In the genomic region with DNA sequence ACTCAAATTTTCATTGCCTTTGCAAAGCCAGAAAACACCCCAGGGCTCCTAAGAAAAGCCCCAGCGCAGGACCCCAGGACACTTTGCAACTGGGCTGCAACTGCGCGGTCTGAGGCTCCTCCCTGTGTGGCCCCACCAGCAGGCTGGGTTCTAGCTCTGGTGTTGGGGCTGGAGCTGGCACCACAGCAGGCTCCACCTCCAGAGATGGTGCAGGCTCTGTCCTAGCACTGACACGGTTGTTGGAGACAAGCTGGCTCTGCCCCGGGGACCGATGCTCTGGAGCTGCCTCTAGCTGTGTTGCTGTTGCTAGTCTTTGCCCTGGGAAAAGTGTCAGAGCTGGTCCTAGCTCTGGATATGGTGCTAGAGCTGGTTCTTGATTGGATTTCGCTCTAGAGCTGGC, we compare ENCODE assay signal across 9 cellular contexts. TPM values are rescaled to one million over a fixed set of nuclear protein-coding genes. Genes with fewer than 3 reads are reported as not detected.
DNase-seq lines count a peak whose midpoint lies in the region; ATAC-seq and TF ChIP-seq lines count a peak whose summit lies in the region.
"Had no signal": no experiment of that assay in that cellular context is flagged by ENCODE, and none has a peak within 500 bp of the region (broad histone marks: within the 10 kb centered on the region; RNA-seq: fewer than 3 reads in every experiment).

No MANE protein-coding gene starts in this region.

- peaks cover 33% of the 10 kb centered on the region for H3K4me1 Mint-ChIP-seq in osteocyte (ENCODE audit: unreplicated experiment)

- H3K9me2 ChIP-seq in OCI-LY1 (ENCODE audit: low read depth, low read length): no peaks in the 10 kb centered on the region

- H3K9ac ChIP-seq in DND-41 (ENCODE audit: low read depth, low read length): peak overlapping the region; percentile 56; the same call in 1 of the 2 replicates
- H3K9ac ChIP-seq in OCI-LY1 (ENCODE audit: low read length): peak overlapping the region; percentile 99; the same call in 1 of the 2 replicates

- no peak for DNase-seq in DND-41
- DNase-seq in effector memory CD4-positive, alpha-beta T cell: no peak
- no peak for DNase-seq in osteocyte (ENCODE audit: extremely low spot score, unreplicated experiment)
- DNase-seq in stimulated activated CD4-positive, alpha-beta T cell treated with anti-CD3 and anti-CD28 coated beads, Interleukin-1b, Interleukin-23, amount 100 ng/mL, for 48 hours: no peak
- no peak for DNase-seq in NCI-H2081 treated with DMSO at 0.1 percent for 48 hours (lab: John Stamatoyannopoulos, UW)
- DNase-seq in hypothalamus (lab: John Stamatoyannopoulos, UW): no peak
- no peak for DNase-seq in foreskin melanocyte

- H3K4me3 ChIP-seq in DND-41 (ENCODE audit: low read depth in 1 of 2, low read length in 2 of 2): peak overlapping the region in 1 of 2 experiments; percentile 63; a peak in 1 of 4 replicates
- H3K4me3 ChIP-seq in OCI-LY1 (ENCODE audit: low read depth, low read length, poor library complexity, severe bottlenecking): peak overlapping the region; percentile 100
- H3K4me3 ChIP-seq in effector memory CD4-positive, alpha-beta T cell (ENCODE audit: insufficient read depth, low read depth, low read length, poor library complexity, severe bottlenecking): peak overlapping the region; percentile 58

- H3K4me1 ChIP-seq in DND-41 (ENCODE audit: insufficient read depth, low read length): peaks cover 33% of the 10 kb centered on the region
- H3K4me1 ChIP-seq in OCI-LY1 (ENCODE audit: insufficient read depth, low read length, severe bottlenecking): peaks cover 27% of the 10 kb centered on the region
- H3K4me1 ChIP-seq in effector memory CD4-positive, alpha-beta T cell (ENCODE audit: control insufficient read depth, insufficient read depth, low read length, poor library complexity, severe bottlenecking): peaks cover 25% of the 10 kb centered on the region

- H3K9me3 ChIP-seq in DND-41 (ENCODE audit: insufficient read depth, low read length, severe bottlenecking): no peaks in the 10 kb centered on the region
- no peaks in the 10 kb centered on the region for H3K9me3 ChIP-seq in OCI-LY1 (ENCODE audit: low read length)
- H3K9me3 ChIP-seq in effector memory CD4-positive, alpha-beta T cell (ENCODE audit: control insufficient read depth, low read length): no peaks in the 10 kb centered on the region

- peaks cover 27% of the 10 kb centered on the region for H3K36me3 ChIP-seq in DND-41 (ENCODE audit: insufficient read depth, low read length)
- peaks cover 33% of the 10 kb centered on the region for H3K36me3 ChIP-seq in OCI-LY1 (ENCODE audit: insufficient read depth, low read length)
- peaks cover 19% of the 10 kb centered on the region for H3K36me3 ChIP-seq in effector memory CD4-positive, alpha-beta T cell (ENCODE audit: control insufficient read depth, insufficient read depth, low read length)

- TF ChIP-seq CTCF in DND-41 (IDR thresholded peaks at IDR 0.05; ENCODE audit: borderline replicate concordance, extremely low read depth, low read length, poor library complexity, severe bottlenecking): no peak
- TF ChIP-seq CTCF in OCI-LY1 (IDR thresholded peaks at IDR 0.05; ENCODE audit: low read length): no peak
- TF ChIP-seq CTCF in osteocyte (IDR thresholded peaks at IDR 0.05): no peak

- H3K4me3 Mint-ChIP-seq in osteocyte (ENCODE audit: unreplicated experiment): peak overlapping the region; percentile 70

- H3K36me3 Mint-ChIP-seq in osteocyte (ENCODE audit: unreplicated experiment): peaks cover 13% of the 10 kb centered on the region

- H4K20me1 ChIP-seq in DND-41 (ENCODE audit: insufficient read depth, low read length) (peaks cover 31% of the 10 kb centered on the region), OCI-LY1 (ENCODE audit: insufficient read depth, low read length) (no peaks in the 10 kb centered on the region)

- peaks cover 25% of the 10 kb centered on the region for H3K79me2 ChIP-seq in DND-41 (ENCODE audit: insufficient read depth, low read length)
- no peaks in the 10 kb centered on the region for H3K79me2 ChIP-seq in OCI-LY1 (ENCODE audit: insufficient read depth, low read length)

- no peak overlapping the region for H3K27ac Mint-ChIP-seq in osteocyte (ENCODE audit: unreplicated experiment)

- H3K27ac ChIP-seq in DND-41 (ENCODE audit: low read length) (no peak overlapping the region), OCI-LY1 (ENCODE audit: low read depth, low read length, poor library complexity, severe bottlenecking) (no peak overlapping the region)
- H3K27ac ChIP-seq in effector memory CD4-positive, alpha-beta T cell (ENCODE audit: insufficient read depth, low read length, poor library complexity, severe bottlenecking): no peak overlapping the region

- H3K27me3 Mint-ChIP-seq in osteocyte (ENCODE audit: unreplicated experiment): no peaks in the 10 kb centered on the region

- H3K27me3 ChIP-seq in DND-41 (ENCODE audit: insufficient read depth, low read length, poor library complexity): no peaks in the 10 kb centered on the region
- no peaks in the 10 kb centered on the region for H3K27me3 ChIP-seq in OCI-LY1 (ENCODE audit: insufficient read depth, low read length)
- no peaks in the 10 kb centered on the region for H3K27me3 ChIP-seq in effector memory CD4-positive, alpha-beta T cell (replicated peaks; ENCODE audit: control insufficient read depth, insufficient read depth, low read length, poor library complexity, severe bottlenecking)

- ATAC-seq in DND-41 (ENCODE audit: insufficient read depth, low read depth): no peak

- H3F3A ChIP-seq in OCI-LY1 (ENCODE audit: insufficient read depth, low read length): no peaks in the 10 kb centered on the region

- no peak overlapping the region for H2AFZ ChIP-seq in DND-41 (ENCODE audit: low read depth, low read length)
- H2AFZ ChIP-seq in OCI-LY1 (ENCODE audit: low read length): no peak overlapping the region

- H3K9me3 Mint-ChIP-seq in osteocyte (ENCODE audit: unreplicated experiment): no peaks in the 10 kb centered on the region

- H3K4me2 ChIP-seq in DND-41 (ENCODE audit: insufficient read depth, low read length) (peak overlapping the region; percentile 68), OCI-LY1 (ENCODE audit: low read length) (peak overlapping the region; percentile 99)

RNA-seq across cellular contexts. Expression of gene LCN10, which starts 13.6 kb away (rescaled TPM):
- total RNA-seq in osteocyte: not detected in 2 replicates
- total RNA-seq: renal cortical epithelial cell had no signal

RNA-seq across cellular contexts. Expression of gene DIPK1B, which starts 16.8 kb away (rescaled TPM):
- total RNA-seq in osteocyte: 11.4 and 11.5 TPM in 2 replicates

RNA-seq across cellular contexts. Expression of gene LCN6, which starts 19.2 kb away (rescaled TPM):
- total RNA-seq in osteocyte: not detected in 2 replicates
- total RNA-seq: renal cortical epithelial cell had no signal

RNA-seq across cellular contexts. Expression of gene LCN8, which starts 28.9 kb away (rescaled TPM):
- not detected in 2 replicates for total RNA-seq in osteocyte
- total RNA-seq: renal cortical epithelial cell had no signal

RNA-seq across cellular contexts. Expression of gene LCN15, which starts 35.2 kb away (rescaled TPM):
- not detected in 2 replicates for total RNA-seq in osteocyte
- total RNA-seq: renal cortical epithelial cell had no signal
